ENCODE assay signal across 1 cellular context in genomic region chr21:39406065-39406464, GRCh38.
TF ChIP-seq lines count a peak whose summit lies in the region.

No MANE protein-coding gene starts in this region.

TF ChIP-seq in K562, 482 proteins besides CTCF, POLR2A, EP300 and RAD21:
- TF ChIP-seq KDM4B (IDR thresholded peaks at IDR 0.05; ENCODE audit: borderline replicate concordance in 2 of 2, low read depth in 1 of 2) (no peak), MEF2A (IDR thresholded peaks at IDR 0.05; ENCODE audit: control insufficient read depth, low read depth, low read length) (no peak), RBM25 (IDR thresholded peaks at IDR 0.05; ENCODE audit: low read depth, low read length, severe bottlenecking) (peak; percentile 43), ZNF766 (CRISPR knock-in tag; conservative IDR thresholded peaks at IDR 0.05) (no peak), HSF4 (CRISPR knock-in tag; IDR thresholded peaks at IDR 0.05; ENCODE audit: borderline replicate concordance) (no peak)
